In genomic region chr6:77814119-77814518, GRCh38 we compare ENCODE assay signal across 28 cellular contexts.
"Had no signal": no experiment of that assay in that cellular context is flagged by ENCODE, and none has a peak within 500 bp of the region (broad histone marks: within the 10 kb centered on the region; RNA-seq: fewer than 3 reads in every experiment).

No MANE protein-coding gene starts in this region.

- H3K4me1 Mint-ChIP-seq: memory B cell; mesothelial cell of epicardium; naive thymus-derived CD8-positive, alpha-beta T cell; nephron progenitor cell; stimulated activated naive B cell treated with anti-CD40 and anti-IgM and Interleukin-4, amounts not matched to agents 10 μg/mL and 1 μg/mL and 100 μg/mL, for 72 hours had no signal

- H3K4me1 ChIP-seq: esophagus muscularis mucosa, foreskin keratinocyte, gastroesophageal sphincter, heart left ventricle, lower lobe of right lung, psoas muscle, sigmoid colon, tibial nerve, upper lobe of left lung had no signal

- H3K27me3 Mint-ChIP-seq: memory B cell; naive thymus-derived CD8-positive, alpha-beta T cell; stimulated activated naive B cell treated with anti-CD40 and anti-IgM and Interleukin-4, amounts not matched to agents 10 μg/mL and 1 μg/mL and 100 μg/mL, for 72 hours; stimulated activated naive CD8-positive, alpha-beta T cell treated with anti-CD3 and anti-CD28 coated beads, Interleukin-15, Interleukin-2, amounts not matched to agents 100 ng/mL and 50 ng/mL, for 24 hours had no signal

- H3K36me3 ChIP-seq: esophagus muscularis mucosa, gastroesophageal sphincter, heart left ventricle, lower lobe of right lung, ovary, sigmoid colon, thoracic aorta, tibial nerve, upper lobe of left lung had no signal

- H3K36me3 Mint-ChIP-seq: memory B cell; mesothelial cell of epicardium; naive thymus-derived CD8-positive, alpha-beta T cell; stimulated activated naive B cell treated with anti-CD40 and anti-IgM and Interleukin-4, amounts not matched to agents 10 μg/mL and 1 μg/mL and 100 μg/mL, for 72 hours had no signal

- H3K4me3 Mint-ChIP-seq: memory B cell; mesothelial cell of epicardium; naive thymus-derived CD8-positive, alpha-beta T cell; nephron progenitor cell; stimulated activated naive B cell treated with anti-CD40 and anti-IgM and Interleukin-4, amounts not matched to agents 10 μg/mL and 1 μg/mL and 100 μg/mL, for 72 hours; stimulated activated naive CD8-positive, alpha-beta T cell treated with anti-CD3 and anti-CD28 coated beads, Interleukin-15, Interleukin-2, amounts not matched to agents 100 ng/mL and 50 ng/mL, for 24 hours had no signal

- H3K4me3 ChIP-seq: coronary artery, esophagus muscularis mucosa, gastroesophageal sphincter, heart left ventricle, lower lobe of right lung, ovary, psoas muscle, sigmoid colon, thoracic aorta, tibial nerve, upper lobe of left lung had no signal

- H3K27ac ChIP-seq: coronary artery, esophagus muscularis mucosa, foreskin keratinocyte, gastroesophageal sphincter, heart left ventricle, lower lobe of right lung, ovary, psoas muscle, sigmoid colon, thoracic aorta, tibial nerve, upper lobe of left lung had no signal

- ATAC-seq: foreskin keratinocyte; gastroesophageal sphincter; heart left ventricle; left ventricle myocardium superior; lower lobe of right lung; naive thymus-derived CD8-positive, alpha-beta T cell; psoas muscle; right cardiac atrium; stimulated activated naive B cell treated with anti-CD40 and anti-IgM and Interleukin-4, amounts not matched to agents 10 μg/mL and 1 μg/mL and 100 μg/mL, for 72 hours had no signal

- H3K27me3 ChIP-seq: esophagus muscularis mucosa, foreskin keratinocyte, gastroesophageal sphincter, heart left ventricle, ovary, sigmoid colon, tibial nerve, upper lobe of left lung had no signal

- H3K9me3 Mint-ChIP-seq: memory B cell; mesothelial cell of epicardium; nephron progenitor cell; stimulated activated naive B cell treated with anti-CD40 and anti-IgM and Interleukin-4, amounts not matched to agents 10 μg/mL and 1 μg/mL and 100 μg/mL, for 72 hours had no signal

- H3K9me3 ChIP-seq: esophagus muscularis mucosa, gastroesophageal sphincter, heart left ventricle, lower lobe of right lung, ovary, psoas muscle, sigmoid colon, thoracic aorta, tibial nerve, upper lobe of left lung had no signal

- H3K27ac Mint-ChIP-seq: memory B cell; mesothelial cell of epicardium; naive thymus-derived CD8-positive, alpha-beta T cell; nephron progenitor cell; stimulated activated naive B cell treated with anti-CD40 and anti-IgM and Interleukin-4, amounts not matched to agents 10 μg/mL and 1 μg/mL and 100 μg/mL, for 72 hours; stimulated activated naive CD8-positive, alpha-beta T cell treated with anti-CD3 and anti-CD28 coated beads, Interleukin-15, Interleukin-2, amounts not matched to agents 100 ng/mL and 50 ng/mL, for 24 hours had no signal

- DNase-seq: dermis blood vessel endothelial cell; effector memory CD4-positive, alpha-beta T cell; foreskin keratinocyte; heart left ventricle; hippocampal formation; kidney glomerular epithelial cell; left ventricle myocardium superior; lower lobe of right lung; naive thymus-derived CD8-positive, alpha-beta T cell; nephron progenitor cell; occipital lobe; ovary; posterior cingulate gyrus; psoas muscle; right cardiac atrium; sigmoid colon; stimulated activated CD4-positive, alpha-beta T cell treated with anti-CD3 and anti-CD28 coated beads, Interleukin-15, amount 100 ng/mL, for 24 hours; stimulated activated CD4-positive, alpha-beta T cell treated with anti-CD3 and anti-CD28 coated beads, Interleukin-2, amount 100 ng/mL, for 48 hours; stimulated activated naive B cell treated with anti-CD40 and anti-IgM and Interleukin-4, amounts not matched to agents 10 μg/mL and 1 μg/mL and 100 μg/mL, for 72 hours; upper lobe of left lung had no signal
